In genomic region chr7:77271766-77272165, GRCh38 we compare ENCODE assay signal across 10 cellular contexts.
"Had no signal": no experiment of that assay in that cellular context is flagged by ENCODE, and none has a peak within 500 bp of the region (broad histone marks: within the 10 kb centered on the region; RNA-seq: fewer than 3 reads in every experiment).

No MANE protein-coding gene starts in this region.

- H2AFZ ChIP-seq: GM23248 had no signal

- H3K4me1 ChIP-seq: HAP-1 had no signal

- H3K36me3 ChIP-seq: HAP-1 had no signal

- H3K27ac ChIP-seq: GM23248, HL-60 had no signal

- H3K4me3 ChIP-seq: GM23248, HAP-1, K562 had no signal

- H3K9me3 ChIP-seq: HAP-1 had no signal

- H3K9ac ChIP-seq: GM23248 had no signal

- ATAC-seq: HCT116, HepG2, K562 had no signal

- DNase-seq: GM23248, GOT3, H7, HFFc6, KG1 had no signal
